In genomic region chr1:44220001-44220751, GRCh38 we compare ENCODE assay signal across 18 cellular contexts. TPM values are rescaled to one million over a fixed set of nuclear protein-coding genes. Genes with fewer than 3 reads are reported as not detected.
DNase-seq lines count a peak whose midpoint lies in the region; ATAC-seq and TF ChIP-seq lines count a peak whose summit lies in the region.
"Had no signal": no experiment of that assay in that cellular context is flagged by ENCODE, and none has a peak within 500 bp of the region (broad histone marks: within the 10 kb centered on the region; RNA-seq: fewer than 3 reads in every experiment).

No MANE protein-coding gene starts in this region.

- peaks cover 10 to 60% of the 10 kb centered on the region in 2 experiments for H3K36me3 ChIP-seq in SK-N-SH (replicated peaks in 1 of 2; ENCODE audit: control insufficient read depth in 1 of 2, insufficient read depth in 2 of 2, low read length in 1 of 2)
- peaks cover 60% of the 10 kb centered on the region for H3K36me3 ChIP-seq in OCI-LY7 (ENCODE audit: insufficient read depth, low read length)

- no peak for TF ChIP-seq RAD21 in SK-N-SH (IDR thresholded peaks at IDR 0.05; ENCODE audit: low read length)

- WGBS in SK-N-SH (ENCODE audit: low lambda C conversion rate): 96% methylated on average over 11 of the region's 31 CpGs

- H3K4me1 ChIP-seq in SK-N-SH (ENCODE audit: control insufficient read depth in 1 of 2, insufficient read depth in 2 of 2, low read depth in 1 of 2, low read length in 1 of 2) (no peaks in the 10 kb centered on the region; a peak in 1 of 4 replicates), OCI-LY7 (ENCODE audit: insufficient read depth, low read length, poor library complexity, severe bottlenecking) (peaks cover 23% of the 10 kb centered on the region)

- H3K9ac ChIP-seq in SK-N-SH: no peak overlapping the region

- H3K27me3 ChIP-seq in SK-N-SH (ENCODE audit: insufficient read depth): no peaks in the 10 kb centered on the region
- H3K27me3 ChIP-seq: neutrophil had no signal

- no TSS peak for BruUV-seq in OCI-LY7 (replicated peaks; lab: Mats Ljungman, UMichigan)

- TF ChIP-seq EP300 in SK-N-SH (IDR thresholded peaks at IDR 0.05; ENCODE audit: borderline replicate concordance in 1 of 2, low read depth in 1 of 2, low read length in 1 of 2): no peak

- H3F3A ChIP-seq in SK-N-SH (replicated peaks; ENCODE audit: insufficient read depth): peaks cover 12% of the 10 kb centered on the region

- H3K79me2 ChIP-seq in SK-N-SH (ENCODE audit: insufficient read depth): no peaks in the 10 kb centered on the region
- H3K79me2 ChIP-seq in OCI-LY7 (ENCODE audit: insufficient read depth, low read depth, low read length): no peaks in the 10 kb centered on the region

- no peaks in the 10 kb centered on the region for H3K9me3 ChIP-seq in SK-N-SH
- H3K9me3 ChIP-seq in OCI-LY7 (ENCODE audit: low read length): no peaks in the 10 kb centered on the region
- H3K9me3 ChIP-seq: neutrophil had no signal

- CTCF ChIA-PET in SK-N-SH (lab: Yijun Ruan, JAX): interaction anchor here (1.2 to 6.5 kb wide), 5 partner anchors 18 to 373 kb away, joined by 3 to 89 read pairs (median 47); no protein-coding TSS in a partner anchor
- CTCF ChIA-PET in OCI-LY7 (lab: Charles Lee; ENCODE audit: unreplicated experiment): interaction anchor here (0.6 kb wide), 1 partner anchor 571 kb away, joined by 3 read pairs; no protein-coding TSS in a partner anchor

- H3K4me2 ChIP-seq in SK-N-SH (no peak overlapping the region), OCI-LY7 (ENCODE audit: low read length) (peak overlapping the region; percentile 58)

- H3K9me2 ChIP-seq in SK-N-SH: no peaks in the 10 kb centered on the region
- H3K9me2 ChIP-seq in OCI-LY7 (ENCODE audit: insufficient read depth, low read length): no peaks in the 10 kb centered on the region

- no peak overlapping the region for H2AFZ ChIP-seq in SK-N-SH (ENCODE audit: low read depth)
- no peak overlapping the region for H2AFZ ChIP-seq in OCI-LY7 (ENCODE audit: low read length)

- ATAC-seq in SK-N-SH treated with all-trans-retinoic acid at 6 μM for 48 hours (no peak), GM19328 (IDR thresholded peaks at IDR 0.05; ENCODE audit: unreplicated experiment) (no peak)
- ATAC-seq in stimulated activated naive B cell treated with anti-CD40 and anti-IgM and Interleukin-4, amounts not matched to agents 10 μg/mL and 1 μg/mL and 100 μg/mL, for 72 hours (replicated peaks): no peak
- ATAC-seq: activated CD4-positive, alpha-beta T cell treated with anti-CD3 and anti-CD28 coated beads for 36 hours had no signal

- no peak overlapping the region for H3K4me3 Mint-ChIP-seq in stimulated activated naive B cell treated with anti-CD40 and anti-IgM and Interleukin-4, amounts not matched to agents 10 μg/mL and 1 μg/mL and 100 μg/mL, for 72 hours
- H3K4me3 Mint-ChIP-seq in nephron progenitor cell: no peak overlapping the region
- H3K4me3 Mint-ChIP-seq: activated CD4-positive, alpha-beta T cell treated with anti-CD3 and anti-CD28 coated beads for 36 hours; CD4-positive, alpha-beta T cell; stimulated activated naive CD8-positive, alpha-beta T cell treated with anti-CD3 and anti-CD28 coated beads, Interleukin-15, Interleukin-2, amounts not matched to agents 100 ng/mL and 50 ng/mL, for 24 hours had no signal

- peaks cover 18 to 33% of the 10 kb centered on the region in 2 donors for H3K4me1 Mint-ChIP-seq in stimulated activated naive B cell treated with anti-CD40 and anti-IgM and Interleukin-4, amounts not matched to agents 10 μg/mL and 1 μg/mL and 100 μg/mL, for 72 hours
- peaks cover 56% of the 10 kb centered on the region for H3K4me1 Mint-ChIP-seq in nephron progenitor cell

- H3K27me3 Mint-ChIP-seq in stimulated activated naive B cell treated with anti-CD40 and anti-IgM and Interleukin-4, amounts not matched to agents 10 μg/mL and 1 μg/mL and 100 μg/mL, for 72 hours: no peaks in the 10 kb centered on the region
- H3K27me3 Mint-ChIP-seq in nephron progenitor cell (ENCODE audit: low read depth, poor library complexity): peaks cover 2% of the 10 kb centered on the region
- H3K27me3 Mint-ChIP-seq: activated CD4-positive, alpha-beta T cell treated with anti-CD3 and anti-CD28 coated beads for 36 hours; CD4-positive, alpha-beta T cell; stimulated activated naive CD8-positive, alpha-beta T cell treated with anti-CD3 and anti-CD28 coated beads, Interleukin-15, Interleukin-2, amounts not matched to agents 100 ng/mL and 50 ng/mL, for 24 hours had no signal

- no peaks in the 10 kb centered on the region for H3K9me3 Mint-ChIP-seq in stimulated activated naive B cell treated with anti-CD40 and anti-IgM and Interleukin-4, amounts not matched to agents 10 μg/mL and 1 μg/mL and 100 μg/mL, for 72 hours
- H3K9me3 Mint-ChIP-seq in nephron progenitor cell: peaks cover 3% of the 10 kb centered on the region
- H3K9me3 Mint-ChIP-seq: CD4-positive, alpha-beta T cell; stimulated activated naive CD8-positive, alpha-beta T cell treated with anti-CD3 and anti-CD28 coated beads, Interleukin-15, Interleukin-2, amounts not matched to agents 100 ng/mL and 50 ng/mL, for 24 hours had no signal

- H3K27ac Mint-ChIP-seq in stimulated activated naive B cell treated with anti-CD40 and anti-IgM and Interleukin-4, amounts not matched to agents 10 μg/mL and 1 μg/mL and 100 μg/mL, for 72 hours: peak overlapping the region; percentile 10
- no peak overlapping the region for H3K27ac Mint-ChIP-seq in nephron progenitor cell
- H3K27ac Mint-ChIP-seq: activated CD4-positive, alpha-beta T cell treated with anti-CD3 and anti-CD28 coated beads for 36 hours; CD4-positive, alpha-beta T cell; stimulated activated naive CD8-positive, alpha-beta T cell treated with anti-CD3 and anti-CD28 coated beads, Interleukin-15, Interleukin-2, amounts not matched to agents 100 ng/mL and 50 ng/mL, for 24 hours had no signal

- H4K20me1 ChIP-seq in SK-N-SH (ENCODE audit: insufficient read depth): no peaks in the 10 kb centered on the region
- H4K20me1 ChIP-seq in OCI-LY7 (ENCODE audit: insufficient read depth, low read length): no peaks in the 10 kb centered on the region

- intact Hi-C loops in OCI-LY7 (cut with micrococcal nuclease; ENCODE audit: unreplicated experiment): no loop called here

- POLR2A ChIA-PET in SK-N-SH (lab: Yijun Ruan, JAX): no interaction called here
- POLR2A ChIA-PET in OCI-LY7 (lab: Charles Lee): interaction anchor here (1.3 to 1.4 kb wide), 2 partner anchors 12 to 13 kb away, joined by 3 to 4 read pairs; no protein-coding TSS in a partner anchor

- TF ChIP-seq CTCF in SK-N-SH (IDR thresholded peaks at IDR 0.05) (no peak), OCI-LY7 (conservative IDR thresholded peaks at IDR 0.05; ENCODE audit: low read length) (peak; percentile 51; the same call in 1 of the 2 replicates), foreskin fibroblast (IDR thresholded peaks at IDR 0.05; ENCODE audit: low read depth, low read length) (no peak), nephron progenitor cell (IDR thresholded peaks at IDR 0.05) (no peak)

- DNase-seq in SK-N-SH (peak; percentile 9), OCI-LY7 (ENCODE audit: low spot score) (no peak), foreskin fibroblast (peak; percentile 85), DMS153 (lab: John Stamatoyannopoulos, UW) (no peak), nephron progenitor cell (no peak)
- no peak for DNase-seq in stimulated activated naive B cell treated with anti-CD40 and anti-IgM and Interleukin-4, amounts not matched to agents 10 μg/mL and 1 μg/mL and 100 μg/mL, for 72 hours
- DNase-seq: activated CD4-positive, alpha-beta T cell treated with anti-CD3 and anti-CD28 coated beads for 36 hours; activated T-cell treated with anti-CD3 and anti-CD28 coated beads, Interleukin-2, amount 50 U/mL, for 48 hours; amniotic stem cell; CD4-positive, alpha-beta T cell; glutamatergic neuron; NCI-H2081; NCI-H69 had no signal

- no peak overlapping the region for H3K27ac ChIP-seq in SK-N-SH (ENCODE audit: low read depth in 2 of 2, low read length in 1 of 2)
- peak overlapping the region; percentile 75 for H3K27ac ChIP-seq in OCI-LY7 (ENCODE audit: low read depth, low read length, poor library complexity, severe bottlenecking)
- H3K27ac ChIP-seq: 22Rv1, neutrophil had no signal

- H3K36me3 Mint-ChIP-seq in stimulated activated naive B cell treated with anti-CD40 and anti-IgM and Interleukin-4, amounts not matched to agents 10 μg/mL and 1 μg/mL and 100 μg/mL, for 72 hours: peaks cover 26% of the 10 kb centered on the region in 2 donors
- peaks cover 45% of the 10 kb centered on the region for H3K36me3 Mint-ChIP-seq in nephron progenitor cell (ENCODE audit: low read depth)

- no peak overlapping the region for H3K4me3 ChIP-seq in SK-N-SH (ENCODE audit: low read depth in 2 of 2, low read length in 1 of 2)
- H3K4me3 ChIP-seq in OCI-LY7 (ENCODE audit: low read depth, low read length, poor library complexity, severe bottlenecking): peak overlapping the region; percentile 20
- H3K4me3 ChIP-seq in foreskin fibroblast (ENCODE audit: low read depth in 1 of 2, low read length in 2 of 2): no peak overlapping the region

TF ChIP-seq in SK-N-SH, 30 proteins besides CTCF, POLR2A, EP300 and RAD21 (continues in another document):
- TF ChIP-seq USF2 (IDR thresholded peaks at IDR 0.05; ENCODE audit: borderline replicate concordance, low read depth, low read length) (no peak), TAF1 (IDR thresholded peaks at IDR 0.05; ENCODE audit: borderline replicate concordance, low read depth, low read length) (no peak), JUND (IDR thresholded peaks at IDR 0.05) (no peak)

TF ChIP-seq in SK-N-SH treated with all-trans-retinoic acid at 6 μM for 48 hours, 23 proteins besides CTCF, POLR2A, EP300 and RAD21 (continues in another document):
- TF ChIP-seq ZFP3 (CRISPR knock-in tag; IDR thresholded peaks at IDR 0.05) (no peak), TOX (CRISPR knock-in tag; IDR thresholded peaks at IDR 0.05; ENCODE audit: borderline replicate concordance) (no peak), ZC3H10 (CRISPR knock-in tag; IDR thresholded peaks at IDR 0.05) (no peak), TCF4 (CRISPR knock-in tag; IDR thresholded peaks at IDR 0.05; ENCODE audit: borderline replicate concordance) (no peak), ZNF70 (CRISPR knock-in tag; IDR thresholded peaks at IDR 0.05) (no peak)

RNA-seq across cellular contexts. Expression of gene DMAP1, which starts 6.9 kb away (rescaled TPM):
- 54.3 and 59.6 TPM in 2 replicates for polyA plus RNA-seq in SK-N-SH (2012; rRNA removed)
- polyA plus RNA-seq in SK-N-SH (2012; cell fraction: cytosol; rRNA removed): 21.6 and 27.8 TPM in 2 replicates
- polyA plus RNA-seq in SK-N-SH (2012; cell fraction: nucleus; rRNA removed): 187 and 249 TPM in 2 replicates
- total RNA-seq in OCI-LY7 (2014; rRNA removed; shearing (Covaris generic)): 35.4 and 56.8 TPM in 2 replicates
- 53.0 and 55.9 TPM in 2 replicates for total RNA-seq in OCI-LY7 (2022)

Comparison
In these comparisons a context has a peak if more than half of its experiments do, and no peak if none do; other contexts are left out.
1. DNase-seq: peak in SK-N-SH (single experiment) and foreskin fibroblast (2 of 2); none in OCI-LY7 (single experiment), stimulated activated naive B cell treated with anti-CD40 and anti-IgM and Interleukin-4, amounts not matched to agents 10 μg/mL and 1 μg/mL and 100 μg/mL, for 72 hours (single experiment), DMS153 (single experiment) and nephron progenitor cell (single experiment).